Comparison of ENCODE assay signal across 20 cellular contexts in genomic region chr9:113631093-113631765, GRCh38.
DNase-seq lines count a peak whose midpoint lies in the region; ATAC-seq lines count a peak whose summit lies in the region.
"Had no signal": no experiment of that assay in that cellular context is flagged by ENCODE, and none has a peak within 500 bp of the region (broad histone marks: within the 10 kb centered on the region; RNA-seq: fewer than 3 reads in every experiment).

No MANE protein-coding gene starts in this region.

- no peak for ATAC-seq in left lobe of liver
- no peak for ATAC-seq in GM18873 (IDR thresholded peaks at IDR 0.05; ENCODE audit: low FRiP score, unreplicated experiment)
- no peak for ATAC-seq in HG03571 (IDR thresholded peaks at IDR 0.05; ENCODE audit: unreplicated experiment)
- ATAC-seq: mucosa of descending colon, PC-3 had no signal

- DNase-seq in AG20443 (ENCODE audit: low spot score) (peak; percentile 28), RPMI7951 (ENCODE audit: low read depth) (peak; percentile 78), left lobe of liver (ENCODE audit: low spot score) (peak; percentile 16), posterior vena cava (ENCODE audit: low spot score) (peak; percentile 81), glomerular visceral epithelial cell (ENCODE audit: extremely low spot score) (no peak), islet precursor cell (no peak)
- DNase-seq: activated CD4-positive, alpha-beta T cell treated with anti-CD3 and anti-CD28 coated beads, Interleukin-2, amount 50 U/mL, for 4 hours; activated naive CD4-positive, alpha-beta T cell treated with Interleukin-2 at 50 U/mL for 16 hours; amniotic stem cell; KBM-7; left cardiac atrium; mucosa of descending colon; NCI-H1694; NCI-H774; PC-3; retina; T-helper 2 cell; WERI-Rb-1 had no signal

- intact Hi-C loops in posterior vena cava (cut with DNase I) = no loop called here

Comparison
In these comparisons a context has a peak if more than half of its experiments do, and no peak if none do; other contexts are left out.
1. DNase-seq: peak in AG20443 (single experiment), RPMI7951 (single experiment), left lobe of liver (single experiment) and posterior vena cava (single experiment); none in glomerular visceral epithelial cell (single experiment) and islet precursor cell (single experiment).